ENCODE assay signal across 1 cellular context in genomic region chr2:24124003-24124585, GRCh38.
TF ChIP-seq lines count a peak whose summit lies in the region.

No MANE protein-coding gene starts in this region.

TF ChIP-seq in GM12878, 131 proteins besides CTCF, POLR2A, EP300 and RAD21:
- TF ChIP-seq IRF3 (IDR thresholded peaks at IDR 0.05), result no peak
- TF ChIP-seq MLLT1 (IDR thresholded peaks at IDR 0.05), result peak; percentile 53; the same call in 1 of the 2 replicates
- no peak for TF ChIP-seq WRNIP1 (IDR thresholded peaks at IDR 0.05; ENCODE audit: borderline replicate concordance, low read depth, low read length)
- 0 out of 2 replicates have a peak, but pooled peaks have one; percentile 5 for TF ChIP-seq CBX5 (IDR thresholded peaks at IDR 0.05; ENCODE audit: low read depth)
- 0 out of 2 replicates have a peak, but pooled peaks have one; percentile 1 for TF ChIP-seq RUNX3 (IDR thresholded peaks at IDR 0.05; ENCODE audit: low read length)
- 0 out of 2 replicates have a peak, but pooled peaks have one; percentile 25 for TF ChIP-seq NBN (IDR thresholded peaks at IDR 0.05)
